In the genomic region with DNA sequence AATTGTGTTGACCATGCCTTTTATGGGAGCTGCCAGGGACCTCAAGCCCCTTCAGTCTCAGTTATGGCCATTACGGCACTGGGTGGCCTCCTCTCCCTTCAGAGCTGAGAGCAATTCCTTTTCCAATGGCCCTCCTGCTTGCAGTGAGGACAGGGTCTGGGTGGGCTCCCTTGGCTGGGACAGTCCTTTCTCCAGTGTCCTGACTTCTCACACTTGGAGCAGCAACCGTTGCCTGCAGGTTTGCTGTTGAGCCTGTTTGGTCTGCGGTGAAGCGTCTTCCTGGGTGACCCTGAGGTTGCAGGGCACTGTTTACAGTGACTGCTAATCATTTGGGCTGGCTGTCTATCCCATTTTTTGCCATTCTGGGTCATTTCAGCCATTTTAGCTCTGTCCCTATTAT, we compare ENCODE assay signal across 2 cellular contexts.
TF ChIP-seq lines count a peak whose summit lies in the region.

No MANE protein-coding gene starts in this region.

TF ChIP-seq in HepG2, 621 proteins besides CTCF, POLR2A, EP300 and RAD21:
- TF ChIP-seq, protein P1, sequence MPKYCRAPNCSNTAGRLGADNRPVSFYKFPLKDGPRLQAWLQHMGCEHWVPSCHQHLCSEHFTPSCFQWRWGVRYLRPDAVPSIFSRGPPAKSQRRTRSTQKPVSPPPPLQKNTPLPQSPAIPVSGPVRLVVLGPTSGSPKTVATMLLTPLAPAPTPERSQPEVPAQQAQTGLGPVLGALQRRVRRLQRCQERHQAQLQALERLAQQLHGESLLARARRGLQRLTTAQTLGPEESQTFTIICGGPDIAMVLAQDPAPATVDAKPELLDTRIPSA (CRISPR knock-in tag; IDR thresholded peaks at IDR 0.05; ENCODE audit: borderline replicate concordance) = no peak
- TF ChIP-seq WIZ (CRISPR knock-in tag; IDR thresholded peaks at IDR 0.05) = no peak
- TF ChIP-seq, protein P2, sequence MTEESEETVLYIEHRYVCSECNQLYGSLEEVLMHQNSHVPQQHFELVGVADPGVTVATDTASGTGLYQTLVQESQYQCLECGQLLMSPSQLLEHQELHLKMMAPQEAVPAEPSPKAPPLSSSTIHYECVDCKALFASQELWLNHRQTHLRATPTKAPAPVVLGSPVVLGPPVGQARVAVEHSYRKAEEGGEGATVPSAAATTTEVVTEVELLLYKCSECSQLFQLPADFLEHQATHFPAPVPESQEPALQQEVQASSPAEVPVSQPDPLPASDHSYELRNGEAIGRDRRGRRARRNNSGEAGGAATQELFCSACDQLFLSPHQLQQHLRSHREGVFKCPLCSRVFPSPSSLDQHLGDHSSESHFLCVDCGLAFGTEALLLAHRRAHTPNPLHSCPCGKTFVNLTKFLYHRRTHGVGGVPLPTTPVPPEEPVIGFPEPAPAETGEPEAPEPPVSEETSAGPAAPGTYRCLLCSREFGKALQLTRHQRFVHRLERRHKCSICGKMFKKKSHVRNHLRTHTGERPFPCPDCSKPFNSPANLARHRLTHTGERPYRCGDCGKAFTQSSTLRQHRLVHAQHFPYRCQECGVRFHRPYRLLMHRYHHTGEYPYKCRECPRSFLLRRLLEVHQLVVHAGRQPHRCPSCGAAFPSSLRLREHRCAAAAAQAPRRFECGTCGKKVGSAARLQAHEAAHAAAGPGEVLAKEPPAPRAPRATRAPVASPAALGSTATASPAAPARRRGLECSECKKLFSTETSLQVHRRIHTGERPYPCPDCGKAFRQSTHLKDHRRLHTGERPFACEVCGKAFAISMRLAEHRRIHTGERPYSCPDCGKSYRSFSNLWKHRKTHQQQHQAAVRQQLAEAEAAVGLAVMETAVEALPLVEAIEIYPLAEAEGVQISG (CRISPR knock-in tag; IDR thresholded peaks at IDR 0.05) = no peak

TF ChIP-seq in HEK293T, 16 proteins besides CTCF, POLR2A, EP300 and RAD21:
- no peak for TF ChIP-seq FOXK2 (IDR thresholded peaks at IDR 0.05)
- TF ChIP-seq FOXM1 (IDR thresholded peaks at IDR 0.05; ENCODE audit: borderline replicate concordance) = no peak
- TF ChIP-seq, protein P3, sequence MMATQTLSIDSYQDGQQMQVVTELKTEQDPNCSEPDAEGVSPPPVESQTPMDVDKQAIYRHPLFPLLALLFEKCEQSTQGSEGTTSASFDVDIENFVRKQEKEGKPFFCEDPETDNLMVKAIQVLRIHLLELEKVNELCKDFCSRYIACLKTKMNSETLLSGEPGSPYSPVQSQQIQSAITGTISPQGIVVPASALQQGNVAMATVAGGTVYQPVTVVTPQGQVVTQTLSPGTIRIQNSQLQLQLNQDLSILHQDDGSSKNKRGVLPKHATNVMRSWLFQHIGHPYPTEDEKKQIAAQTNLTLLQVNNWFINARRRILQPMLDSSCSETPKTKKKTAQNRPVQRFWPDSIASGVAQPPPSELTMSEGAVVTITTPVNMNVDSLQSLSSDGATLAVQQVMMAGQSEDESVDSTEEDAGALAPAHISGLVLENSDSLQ (IDR thresholded peaks at IDR 0.05) = no peak
- TF ChIP-seq HDGF (IDR thresholded peaks at IDR 0.05; ENCODE audit: borderline replicate concordance) = no peak
- TF ChIP-seq TARDBP (IDR thresholded peaks at IDR 0.05) = no peak
- no peak for TF ChIP-seq ARNT (IDR thresholded peaks at IDR 0.05)
- no peak for TF ChIP-seq NFRKB (IDR thresholded peaks at IDR 0.05)
